Comparison of ENCODE assay signal across 24 cellular contexts in genomic region chr4:6426571-6427438, GRCh38. TPM values are rescaled to one million over a fixed set of nuclear protein-coding genes. Genes with fewer than 3 reads are reported as not detected.
DNase-seq lines count a peak whose midpoint lies in the region; FAIRE-seq and TF ChIP-seq lines count a peak whose summit lies in the region.
"Had no signal": no experiment of that assay in that cellular context is flagged by ENCODE, and none has a peak within 500 bp of the region (broad histone marks: within the 10 kb centered on the region; RNA-seq: fewer than 3 reads in every experiment).

No MANE protein-coding gene starts in this region.

- H3K27me3 ChIP-seq in H1 (replicated peaks in 1 of 4; ENCODE audit: control insufficient read depth in 3 of 4, extremely low read depth in 1 of 4, insufficient read depth in 3 of 4, low read length in 3 of 4) (no peaks in the 10 kb centered on the region), neuronal stem cell (ENCODE audit: control insufficient read depth in 3 of 3, insufficient read depth in 3 of 3, low read depth in 1 of 3, low read length in 3 of 3) (peaks cover 0 to 49% (median 0%) of the 10 kb centered on the region in 3 experiments)

- no peak overlapping the region for H4K5ac ChIP-seq in H1 (ENCODE audit: insufficient read length, low read depth, low read length)

- H3K27ac ChIP-seq in H1 (ENCODE audit: low read depth, low read length) (no peak overlapping the region), neuronal stem cell (replicated peaks; ENCODE audit: low read length) (no peak overlapping the region)
- H3K27ac ChIP-seq: 22Rv1, A549, C4-2B, GM23248, HL-60 had no signal

- no peak overlapping the region for H4K8ac ChIP-seq in H1 (ENCODE audit: extremely low read depth, insufficient read depth, low read length)
- no peak overlapping the region for H4K8ac ChIP-seq in neuronal stem cell (ENCODE audit: low read depth, low read length)

- no peak overlapping the region for H2BK15ac ChIP-seq in H1 (ENCODE audit: low read length)
- peak overlapping the region; percentile 21 for H2BK15ac ChIP-seq in neuronal stem cell (ENCODE audit: low read length)

- H2BK120ac ChIP-seq in H1 (replicated peaks; ENCODE audit: low read depth, low read length): no peak overlapping the region
- H2BK120ac ChIP-seq in neuronal stem cell (ENCODE audit: low read depth, low read length): no peak overlapping the region

- CTCF ChIA-PET in H1 (lab: Charles Lee; ENCODE audit: partially characterized antibody): interaction anchor here (0.6 to 3.7 kb wide), 20 partner anchors 9 to 175 kb away, joined by 3 to 32 read pairs (median 4); no protein-coding TSS in a partner anchor

- H4K20me1 ChIP-seq in H1 (replicated peaks in 1 of 2; ENCODE audit: control insufficient read depth in 1 of 2, insufficient read depth in 2 of 2, low read length in 2 of 2): peaks cover 0 to 1% of the 10 kb centered on the region in 2 experiments

- no peak for TF ChIP-seq POLR2A in H1 (IDR thresholded peaks at IDR 0.05; ENCODE audit: control extremely low read depth in 1 of 2, low read depth in 2 of 2, low read length in 2 of 2)

- H3K9me3 ChIP-seq in H1 (ENCODE audit: insufficient read depth in 2 of 2, low read depth in 1 of 2, low read length in 1 of 2): no peaks in the 10 kb centered on the region
- H3K9me3 ChIP-seq in neuronal stem cell (replicated peaks in 1 of 2; ENCODE audit: control insufficient read depth in 2 of 2, insufficient read depth in 1 of 2, low read depth in 1 of 2, low read length in 2 of 2): no peaks in the 10 kb centered on the region
- H3K9me3 ChIP-seq: A549, Caco-2 had no signal

- H3K9ac ChIP-seq in H1 (replicated peaks in 1 of 4; ENCODE audit: extremely low read depth in 1 of 4, low read depth in 3 of 4, low read length in 3 of 4) (no peak overlapping the region), neuronal stem cell (ENCODE audit: low read depth, low read length, poor library complexity) (peak overlapping the region; percentile 17)
- H3K9ac ChIP-seq: GM23248 had no signal

- H3K4me3 ChIP-seq in H1 (ENCODE audit: extremely low read depth in 1 of 4, insufficient read depth in 2 of 4, low read depth in 3 of 4, low read length in 4 of 4): no peak overlapping the region
- no peak overlapping the region for H3K4me3 ChIP-seq in neuronal stem cell (ENCODE audit: low read length in 2 of 2)
- H3K4me3 ChIP-seq: A549, GM23248 had no signal

- H4K91ac ChIP-seq in H1 (replicated peaks; ENCODE audit: insufficient read length, low read length) (no peak overlapping the region), neuronal stem cell (ENCODE audit: low read depth, low read length, poor library complexity) (no peak overlapping the region)

- no peak for FAIRE-seq in H1 (lab: Jason Lieb, UNC)
- FAIRE-seq: A549, D721Med, G401.6, GM12891, GM19239, H54 had no signal

- H2BK20ac ChIP-seq in H1 (ENCODE audit: low read length): no peak overlapping the region

- H3K4me2 ChIP-seq in H1 (ENCODE audit: insufficient read depth in 1 of 2, low read depth in 2 of 2, low read length in 2 of 2) (no peak overlapping the region), neuronal stem cell (ENCODE audit: insufficient read depth, low read length, poor library complexity, severe bottlenecking) (no peak overlapping the region)
- H3K4me2 ChIP-seq: A549 had no signal

- no peak overlapping the region for H3K14ac ChIP-seq in H1 (ENCODE audit: insufficient read length)
- H3K14ac ChIP-seq in neuronal stem cell (ENCODE audit: low read length): no peak overlapping the region

- no peaks in the 10 kb centered on the region; the same call in 1 of the 2 replicates for H3K23me2 ChIP-seq in H1 (ENCODE audit: low read depth, low read length)

- H2BK5ac ChIP-seq in H1 (ENCODE audit: low read depth, low read length) (no peak overlapping the region), neuronal stem cell (ENCODE audit: low read length) (no peak overlapping the region)

- no peak for TF ChIP-seq CTCF in H1 (IDR thresholded peaks at IDR 0.05; ENCODE audit: control extremely low read depth in 1 of 3, insufficient read depth in 1 of 3, low read depth in 1 of 3, low read length in 3 of 3)

- H2AK5ac ChIP-seq in H1 (ENCODE audit: low read depth, low read length) (0 out of 2 replicates have a peak overlapping the region, but pooled peaks have one; percentile 17), neuronal stem cell (ENCODE audit: low read depth, low read length) (no peak overlapping the region)

- H3K4me1 ChIP-seq in H1 (replicated peaks in 1 of 4; ENCODE audit: control insufficient read depth in 3 of 4, insufficient read depth in 4 of 4, low read length in 3 of 4): no peaks in the 10 kb centered on the region
- H3K4me1 ChIP-seq in neuronal stem cell (ENCODE audit: control insufficient read depth in 2 of 2, insufficient read depth in 1 of 2, low read depth in 1 of 2, low read length in 2 of 2): no peaks in the 10 kb centered on the region
- H3K4me1 ChIP-seq: A549, Caco-2 had no signal

- H3K4ac ChIP-seq in H1 (replicated peaks; ENCODE audit: insufficient read length, low read depth, low read length): no peak overlapping the region
- H3K4ac ChIP-seq in neuronal stem cell (ENCODE audit: low read length): no peak overlapping the region

- no peak overlapping the region for H2BK12ac ChIP-seq in H1 (ENCODE audit: low read depth, low read length)
- peak overlapping the region; percentile 63 for H2BK12ac ChIP-seq in neuronal stem cell (ENCODE audit: low read length)

- TF ChIP-seq EP300 in H1 (IDR thresholded peaks at IDR 0.05; ENCODE audit: borderline replicate concordance in 1 of 2, low read depth in 2 of 2, low read length in 2 of 2): no peak

- H3K18ac ChIP-seq in H1 (ENCODE audit: extremely low read depth, low read length) (no peak overlapping the region), neuronal stem cell (ENCODE audit: low read length) (peak overlapping the region; percentile 59)

- H2AFZ ChIP-seq in H1 (ENCODE audit: low read length) (no peak overlapping the region), neuronal stem cell (ENCODE audit: low read length) (no peak overlapping the region)
- H2AFZ ChIP-seq: GM23248 had no signal

- WGBS in H1 (ENCODE audit: extremely low coverage in 1 of 2, insufficient coverage in 1 of 2, insufficient read length in 1 of 2, insufficient replicate concordance in 2 of 2, low coverage in 1 of 2, low lambda C conversion rate in 2 of 2, missing lambda C conversion rate in 1 of 2), 2 experiments: 81% methylated on average over 12 of the region's 13 CpGs; no CpG with 5 or more reads in 1 of the 2 experiments
- no CpG with 5 or more reads among the region's 13 CpGs for WGBS in neuronal stem cell (ENCODE audit: extremely low coverage in 2 of 2, insufficient read length in 2 of 2, insufficient replicate concordance in 1 of 2), 2 donors

- POLR2A ChIA-PET in H1 (lab: Charles Lee; ENCODE audit: partially characterized antibody): interaction anchor here (0.6 to 0.9 kb wide), 2 partner anchors 17 to 565 kb away, joined by 3 to 4 read pairs; no protein-coding TSS in a partner anchor

- H3K23ac ChIP-seq in H1 (ENCODE audit: insufficient read length) (no peak overlapping the region), neuronal stem cell (ENCODE audit: low read depth, low read length, poor library complexity) (peak overlapping the region; percentile 43)

- TF ChIP-seq RAD21 in H1 (IDR thresholded peaks at IDR 0.05 in 1 of 2, conservative IDR thresholded peaks at IDR 0.05 in 1 of 2; ENCODE audit: low read depth in 2 of 2, low read length in 2 of 2): no peak

- H3K79me2 ChIP-seq in H1 (ENCODE audit: control insufficient read depth in 1 of 2, insufficient read depth in 2 of 2, low read length in 2 of 2): no peaks in the 10 kb centered on the region

- DNase-seq in DMS53 (lab: John Stamatoyannopoulos, UW) (peak; percentile 47), DMS53 treated with DMSO at 0.1 percent for 48 hours (lab: John Stamatoyannopoulos, UW; ENCODE audit: unreplicated experiment) (no peak), ELF-1 (ENCODE audit: low read depth, low spot score) (peak; percentile 30), H1 (ENCODE audit: low read depth in 1 of 2, low spot score in 2 of 2) (no peak), neuronal stem cell (ENCODE audit: low spot score) (no peak), cerebellum (ENCODE audit: low spot score) (no peak), NCI-H1694 (lab: John Stamatoyannopoulos, UW) (no peak), medulla oblongata (ENCODE audit: extremely low spot score) (no peak)
- DNase-seq: AML-193; Caco-2; CD4-positive, alpha-beta T cell; DMS79 treated with DMSO at 0.1 percent for 48 hours; GM23248; HCEC 1CT; HFFc6 had no signal

- no peaks in the 10 kb centered on the region for H3K79me1 ChIP-seq in H1 (ENCODE audit: low read depth, low read length)
- H3K79me1 ChIP-seq in neuronal stem cell (ENCODE audit: low read depth, low read length): no peaks in the 10 kb centered on the region

- H3K56ac ChIP-seq in H1 (replicated peaks; ENCODE audit: insufficient read length, low read depth, low read length): no peak overlapping the region

- H3K36me3 ChIP-seq in H1 (ENCODE audit: control insufficient read depth in 2 of 4, insufficient read depth in 4 of 4, low read length in 3 of 4) (no peaks in the 10 kb centered on the region), neuronal stem cell (replicated peaks in 1 of 2; ENCODE audit: control insufficient read depth in 2 of 2, insufficient read depth in 2 of 2, low read length in 2 of 2) (no peaks in the 10 kb centered on the region)

TF ChIP-seq in H1, 55 proteins besides CTCF, POLR2A, EP300 and RAD21:
- TF ChIP-seq BRCA1 (IDR thresholded peaks at IDR 0.05; ENCODE audit: low read depth, low read length) (no peak), GABPA (IDR thresholded peaks at IDR 0.05; ENCODE audit: borderline replicate concordance, insufficient read depth, low read length) (no peak), BCL11A (IDR thresholded peaks at IDR 0.05; ENCODE audit: low read depth in 2 of 2, low read length in 2 of 2) (no peak), SAP30 (IDR thresholded peaks at IDR 0.05; ENCODE audit: insufficient read depth, insufficient replicate concordance, low read length) (no peak)

RNA-seq across cellular contexts. Expression of gene PPP2R2C, which starts 45.6 kb away (rescaled TPM):
- 6.4 and 7.1 TPM in 2 replicates for total RNA-seq in H1 (2021; fragmentation: NEBNext Ultra II Directional; extraction: Animal tissue kit (Norgen Biotek cat#: 25700))
- polyA plus RNA-seq in H1 (2011; rRNA removed): 6.4 and 7.5 TPM in 2 replicates
- polyA plus RNA-seq in H1 (2011; cell fraction: cytosol; rRNA removed): 7.7 TPM
- 8.8 TPM for polyA plus RNA-seq in H1 (2011; cell fraction: nucleus; rRNA removed)
- 4.9 to 7.3 TPM (median 5.8 TPM) in 4 replicates for polyA plus RNA-seq in H1 (2012, experiment 1 of 2)
- polyA plus RNA-seq in H1 (2012, experiment 2 of 2): 2.3 TPM
- polyA plus RNA-seq in H1 (2013, experiment 1 of 2): 6.6 TPM
- 6.4 TPM for polyA plus RNA-seq in H1 (2013, experiment 2 of 2)
- 14.1 and 14.6 TPM in 2 replicates for polyA minus RNA-seq in H1 (2011; rRNA and poly(A)+ RNA removed)
- 4.1 TPM for polyA minus RNA-seq in H1 (2011; cell fraction: cytosol; rRNA and poly(A)+ RNA removed)
- polyA minus RNA-seq in H1 (2011; cell fraction: nucleus; rRNA and poly(A)+ RNA removed): 4.2 TPM
- 3.3 TPM for polyA plus RNA-seq in neuronal stem cell (2013, experiment 1 of 2)
- 3.1 TPM for polyA plus RNA-seq in neuronal stem cell (2013, experiment 2 of 2)
- total RNA-seq in cerebellum: 80.5 TPM
- total RNA-seq: Caco-2; CD4-positive, alpha-beta T cell; GM23248 had no signal
- polyA plus RNA-seq: GM23248 had no signal

Comparison
In these comparisons a context has a peak if more than half of its experiments do, and no peak if none do; other contexts are left out.
1. DNase-seq: peak in DMS53 (single experiment) and ELF-1 (single experiment); none in DMS53 treated with DMSO at 0.1 percent for 48 hours (single experiment), H1 (0 of 2), neuronal stem cell (single experiment), cerebellum (single experiment), NCI-H1694 (single experiment) and medulla oblongata (single experiment).
2. RNA of gene PPP2R2C, which starts 45.6 kb away (total RNA-seq): 80.5 TPM in cerebellum (single experiment); 6.4 to 7.1 TPM in H1; every median in the first group is over 10 times any median in the second.